23 cellular contexts compared by ENCODE assay signal in the genomic region with DNA sequence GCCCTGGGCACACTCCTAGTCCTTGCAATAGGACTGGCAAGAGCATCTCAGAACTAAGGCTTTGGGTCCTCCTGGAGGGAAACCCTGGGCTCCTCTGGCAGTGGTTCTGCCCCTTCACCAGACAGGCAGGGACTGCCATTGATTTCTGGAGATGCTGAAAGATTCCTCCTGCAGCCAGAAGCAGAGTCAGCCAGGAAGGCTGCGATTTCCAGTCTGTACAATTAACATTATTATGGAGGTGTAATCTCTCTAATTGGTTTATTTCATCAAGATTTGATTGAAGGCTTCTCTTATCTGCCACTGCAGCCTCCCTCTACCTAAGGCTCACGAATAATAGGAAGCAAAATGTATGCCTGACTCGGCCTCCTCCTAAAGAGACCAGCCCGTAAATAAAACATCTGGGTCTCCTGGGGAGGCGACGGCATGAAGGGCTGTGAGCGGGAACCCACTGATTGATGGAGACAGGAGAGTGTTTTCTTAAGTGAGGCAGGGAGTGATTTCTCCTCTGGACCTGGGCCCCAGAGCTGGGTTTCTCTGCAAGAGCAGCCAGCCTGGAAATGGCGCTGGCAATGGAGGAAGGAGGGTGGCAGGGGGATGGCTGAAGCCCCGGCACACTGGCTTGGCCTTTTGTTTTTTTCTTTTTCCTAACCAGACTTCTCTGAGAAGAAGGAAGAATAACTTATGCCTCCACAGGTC.
A peak's percentile ranks its signal among the peaks of the same experiment; 100 is the strongest.
DNase-seq lines count a peak whose midpoint lies in the region; ATAC-seq and TF ChIP-seq lines count a peak whose summit lies in the region.
"Had no signal": no experiment of that assay in that cellular context is flagged by ENCODE, and none has a peak within 500 bp of the region (broad histone marks: within the 10 kb centered on the region; RNA-seq: fewer than 3 reads in every experiment).

No MANE protein-coding gene starts in this region.

- no peaks in the 10 kb centered on the region for H3K36me3 Mint-ChIP-seq in nephron progenitor cell (ENCODE audit: low read depth)
- H3K36me3 Mint-ChIP-seq in osteocyte (ENCODE audit: unreplicated experiment), result no peaks in the 10 kb centered on the region
- H3K36me3 Mint-ChIP-seq: CD14-positive monocyte had no signal

- H3K4me1 Mint-ChIP-seq in nephron progenitor cell (peaks cover 75% of the 10 kb centered on the region), osteocyte (ENCODE audit: unreplicated experiment) (peaks cover 19% of the 10 kb centered on the region)
- H3K4me1 Mint-ChIP-seq: CD14-positive monocyte; CD8-positive, alpha-beta memory T cell had no signal

- H3K27me3 Mint-ChIP-seq in nephron progenitor cell (ENCODE audit: low read depth, poor library complexity), result peaks cover 6% of the 10 kb centered on the region
- no peaks in the 10 kb centered on the region for H3K27me3 Mint-ChIP-seq in osteocyte (ENCODE audit: unreplicated experiment)
- H3K27me3 Mint-ChIP-seq: CD8-positive, alpha-beta memory T cell had no signal

- H3K4me3 Mint-ChIP-seq in nephron progenitor cell (peak overlapping the region; percentile 64), osteocyte (ENCODE audit: unreplicated experiment) (no peak overlapping the region)
- H3K4me3 Mint-ChIP-seq: CD14-positive monocyte; CD4-positive, alpha-beta T cell; CD8-positive, alpha-beta memory T cell had no signal

- ATAC-seq in GM21737 (IDR thresholded peaks at IDR 0.05; ENCODE audit: unreplicated experiment), result no peak
- ATAC-seq: A549, GM12878, HCT116 had no signal

- TF ChIP-seq CTCF in nephron progenitor cell (IDR thresholded peaks at IDR 0.05), result no peak
- TF ChIP-seq CTCF in osteocyte (IDR thresholded peaks at IDR 0.05), result no peak

- DNase-seq in NCI-H82 (lab: John Stamatoyannopoulos, UW), result peak; percentile 33
- DNase-seq in SK-N-DZ (ENCODE audit: low spot score), result peak; percentile 65
- DNase-seq in nephron progenitor cell, result peak; percentile 44
- peak; percentile 30 for DNase-seq in osteocyte (ENCODE audit: extremely low spot score, unreplicated experiment)
- DNase-seq in HK-2 (ENCODE audit: unreplicated experiment), result no peak
- DNase-seq in stimulated activated CD8-positive, alpha-beta memory T cell treated with anti-CD3 and anti-CD28 coated beads, Interleukin-4, amount 100 ng/mL, for 48 hours, result no peak
- DNase-seq: 8988T; ACHN; AML-193; BE2C; CD4-positive, alpha-beta T cell; CD8-positive, alpha-beta memory T cell; DMS 273 treated with DMSO at 0.1 percent for 48 hours; DMS79; EL; GDM1; GM23248; H7 had no signal

- no peaks in the 10 kb centered on the region for H3K9me3 Mint-ChIP-seq in nephron progenitor cell
- H3K9me3 Mint-ChIP-seq in osteocyte (ENCODE audit: unreplicated experiment), result no peaks in the 10 kb centered on the region
- H3K9me3 Mint-ChIP-seq: CD4-positive, alpha-beta T cell had no signal

- H3K27ac Mint-ChIP-seq in nephron progenitor cell (peak overlapping the region; percentile 80), osteocyte (ENCODE audit: unreplicated experiment) (no peak overlapping the region)
- H3K27ac Mint-ChIP-seq: CD14-positive monocyte; CD4-positive, alpha-beta T cell; CD8-positive, alpha-beta memory T cell had no signal

Comparison
In these comparisons a context has a peak if more than half of its experiments do, and no peak if none do; other contexts are left out.
1. DNase-seq: peak in NCI-H82 (single experiment), SK-N-DZ (single experiment), nephron progenitor cell (single experiment) and osteocyte (single experiment); none in HK-2 (single experiment) and stimulated activated CD8-positive, alpha-beta memory T cell treated with anti-CD3 and anti-CD28 coated beads, Interleukin-4, amount 100 ng/mL, for 48 hours (single experiment).